9 cellular contexts compared by ENCODE assay signal in genomic region chr16:79089735-79090284, GRCh38.
DNase-seq lines count a peak whose midpoint lies in the region; ATAC-seq and FAIRE-seq lines count a peak whose summit lies in the region.
"Had no signal": no experiment of that assay in that cellular context is flagged by ENCODE, and none has a peak within 500 bp of the region (broad histone marks: within the 10 kb centered on the region; RNA-seq: fewer than 3 reads in every experiment).

No MANE protein-coding gene starts in this region.

- peak overlapping the region; percentile 77 to 94 for H3K27ac Mint-ChIP-seq in activated naive CD4-positive, alpha-beta T cell treated with anti-CD3 and anti-CD28 coated beads, Interleukin-2, amount 50 U/mL, for 72 hours

- H3K36me3 Mint-ChIP-seq in activated naive CD4-positive, alpha-beta T cell treated with anti-CD3 and anti-CD28 coated beads, Interleukin-2, amount 50 U/mL, for 72 hours = peaks cover 14 to 23% of the 10 kb centered on the region in 2 donors

- DNase-seq in GM18507 (ENCODE audit: extremely low spot score, insufficient read length, low read depth) = peak; percentile 7
- DNase-seq in NOMO-1 treated with DMSO at 0.1 percent for 48 hours (lab: John Stamatoyannopoulos, UW; ENCODE audit: unreplicated experiment) = peak; percentile 87
- peak; percentile 45 to 71 for DNase-seq in activated naive CD4-positive, alpha-beta T cell treated with anti-CD3 and anti-CD28 coated beads, Interleukin-2, amount 50 U/mL, for 72 hours (ENCODE audit: low spot score in 2 of 2)
- DNase-seq in stimulated activated CD4-positive, alpha-beta T cell treated with anti-CD3 and anti-CD28 coated beads, Interleukin-2, amount 100 ng/mL, for 24 hours = peak; percentile 65 to 69
- DNase-seq in G401 (ENCODE audit: low spot score) = no peak
- no peak for DNase-seq in NCI-H2171 treated with DMSO at 0.1 percent for 48 hours (lab: John Stamatoyannopoulos, UW)
- no peak for DNase-seq in NCI-H1417 (lab: John Stamatoyannopoulos, UW)
- DNase-seq: kidney glomerular epithelial cell had no signal

- in situ Hi-C loops in G401 (cut with HindIII; ENCODE audit: low sequenced_read_pairs) = no loop called here

- peak; percentile 81 to 88 for ATAC-seq in activated naive CD4-positive, alpha-beta T cell treated with anti-CD3 and anti-CD28 coated beads, Interleukin-2, amount 50 U/mL, for 72 hours
- ATAC-seq in GM21447 (IDR thresholded peaks at IDR 0.05; ENCODE audit: unreplicated experiment) = no peak

- FAIRE-seq in GM18507 (lab: Jason Lieb, UNC) = peak; percentile 74

- peaks cover 3 to 8% of the 10 kb centered on the region in 2 donors for H3K9me3 Mint-ChIP-seq in activated naive CD4-positive, alpha-beta T cell treated with anti-CD3 and anti-CD28 coated beads, Interleukin-2, amount 50 U/mL, for 72 hours

Comparison
In these comparisons a context has a peak if more than half of its experiments do, and no peak if none do; other contexts are left out.
1. DNase-seq: peak in GM18507 (single experiment), NOMO-1 treated with DMSO at 0.1 percent for 48 hours (single experiment), activated naive CD4-positive, alpha-beta T cell treated with anti-CD3 and anti-CD28 coated beads, Interleukin-2, amount 50 U/mL, for 72 hours (2 of 2) and stimulated activated CD4-positive, alpha-beta T cell treated with anti-CD3 and anti-CD28 coated beads, Interleukin-2, amount 100 ng/mL, for 24 hours (2 of 2); none in G401 (single experiment), NCI-H2171 treated with DMSO at 0.1 percent for 48 hours (single experiment) and NCI-H1417 (0 of 3).